9 cellular contexts compared by ENCODE assay signal in genomic region chr1:161115132-161115711, GRCh38. TPM values are rescaled to one million over a fixed set of nuclear protein-coding genes. Genes with fewer than 3 reads are reported as not detected.
DNase-seq lines count a peak whose midpoint lies in the region; ATAC-seq and TF ChIP-seq lines count a peak whose summit lies in the region.
"Had no signal": no experiment of that assay in that cellular context is flagged by ENCODE, and none has a peak within 500 bp of the region (broad histone marks: within the 10 kb centered on the region; RNA-seq: fewer than 3 reads in every experiment).

No MANE protein-coding gene starts in this region.

- H3K4me3 ChIP-seq in RWPE2 (ENCODE audit: severe bottlenecking) (no peak overlapping the region), choroid plexus epithelial cell (ENCODE audit: low read depth, low read length) (no peak overlapping the region), ascending aorta (no peak overlapping the region), sigmoid colon (no peak overlapping the region)

- H3K36me3 ChIP-seq in RWPE2 (ENCODE audit: low read depth) (peaks cover 56% of the 10 kb centered on the region), ascending aorta (peaks cover 1 to 5% of the 10 kb centered on the region in 2 donors), sigmoid colon (peaks cover 0 to 23% (median 3%) of the 10 kb centered on the region in 4 donors)

- no peak for TF ChIP-seq POLR2A in sigmoid colon (IDR thresholded peaks at IDR 0.05)

- H3K36me3 Mint-ChIP-seq in activated CD8-positive, alpha-beta memory T cell treated with anti-CD3 and anti-CD28 coated beads, Interleukin-2, amount 10 ng/mL, durations not matched to agents 7 days and 5 days: peaks cover 18% of the 10 kb centered on the region

- CTCF ChIA-PET in activated CD8-positive, alpha-beta memory T cell treated with anti-CD3 and anti-CD28 coated beads, Interleukin-2, amount 10 ng/mL, durations not matched to agents 7 days and 5 days (lab: Charles Lee): no interaction called here

- H3K9me3 ChIP-seq in RWPE2 (ENCODE audit: severe bottlenecking) (no peaks in the 10 kb centered on the region), ascending aorta (no peaks in the 10 kb centered on the region), sigmoid colon (no peaks in the 10 kb centered on the region)

- TF ChIP-seq EP300 in sigmoid colon (IDR thresholded peaks at IDR 0.05): no peak

- WGBS in sigmoid colon, 2 donors: 90 to 93% methylated on average over 12 of the region's 12 CpGs

- H3K4me1 Mint-ChIP-seq in activated CD8-positive, alpha-beta memory T cell treated with anti-CD3 and anti-CD28 coated beads, Interleukin-2, amount 10 ng/mL, durations not matched to agents 7 days and 5 days: peaks cover 70% of the 10 kb centered on the region

- peak overlapping the region; percentile 52 for H3K27ac Mint-ChIP-seq in activated CD8-positive, alpha-beta memory T cell treated with anti-CD3 and anti-CD28 coated beads, Interleukin-2, amount 10 ng/mL, durations not matched to agents 7 days and 5 days

- H3K27me3 Mint-ChIP-seq in activated CD8-positive, alpha-beta memory T cell treated with anti-CD3 and anti-CD28 coated beads, Interleukin-2, amount 10 ng/mL, durations not matched to agents 7 days and 5 days: no peaks in the 10 kb centered on the region

- TF ChIP-seq CTCF in RWPE2 (IDR thresholded peaks at IDR 0.05; ENCODE audit: poor library complexity, severe bottlenecking) (no peak), choroid plexus epithelial cell (conservative IDR thresholded peaks at IDR 0.05; ENCODE audit: low read depth, low read length) (no peak), ascending aorta (IDR thresholded peaks at IDR 0.05) (no peak), sigmoid colon (IDR thresholded peaks at IDR 0.05) (no peak)

- peak; percentile 18 for ATAC-seq in activated CD8-positive, alpha-beta memory T cell treated with anti-CD3 and anti-CD28 coated beads, Interleukin-2, amount 10 ng/mL, durations not matched to agents 7 days and 5 days
- ATAC-seq in RWPE2 (ENCODE audit: low read depth) (peak; percentile 78), HG02970 (IDR thresholded peaks at IDR 0.05; ENCODE audit: low FRiP score, unreplicated experiment) (no peak)

- peaks cover 26% of the 10 kb centered on the region for H3K4me1 ChIP-seq in RWPE2 (ENCODE audit: insufficient read depth, poor library complexity, severe bottlenecking)
- peaks cover 10 to 26% of the 10 kb centered on the region in 2 donors for H3K4me1 ChIP-seq in ascending aorta
- peaks cover 0 to 62% (median 48%) of the 10 kb centered on the region in 4 donors for H3K4me1 ChIP-seq in sigmoid colon

- no peaks in the 10 kb centered on the region for H3K9me3 Mint-ChIP-seq in activated CD8-positive, alpha-beta memory T cell treated with anti-CD3 and anti-CD28 coated beads, Interleukin-2, amount 10 ng/mL, durations not matched to agents 7 days and 5 days (ENCODE audit: low read depth)

- peak; percentile 54 for DNase-seq in activated CD8-positive, alpha-beta memory T cell treated with anti-CD3 and anti-CD28 coated beads, Interleukin-2, amount 10 ng/mL, durations not matched to agents 7 days and 5 days
- DNase-seq in activated CD8-positive, alpha-beta memory T cell treated with anti-CD3 and anti-CD28 coated beads for 24 hours: no peak
- DNase-seq in RWPE2 (ENCODE audit: low spot score) (peak; percentile 87), choroid plexus epithelial cell (ENCODE audit: low read depth) (peak; percentile 97), ascending aorta (ENCODE audit: low spot score in 2 of 2) (no peak), sigmoid colon (no peak)
- peak; percentile 62 for DNase-seq in stimulated activated CD8-positive, alpha-beta memory T cell treated with anti-CD3 and anti-CD28 coated beads, Interleukin-4, amount 100 ng/mL, for 48 hours
- DNase-seq: NCI-H1417 treated with DMSO at 0.1 percent for 48 hours had no signal

- peak overlapping the region; percentile 93 for H3K4me3 Mint-ChIP-seq in activated CD8-positive, alpha-beta memory T cell treated with anti-CD3 and anti-CD28 coated beads, Interleukin-2, amount 10 ng/mL, durations not matched to agents 7 days and 5 days

- intact Hi-C loops in ascending aorta (cut with DNase I): loop anchor here (5.0 kb wide), 2 partner anchors 68 to 272 kb away; partner anchors contain the start of gene USF1
- intact Hi-C loops in sigmoid colon (cut with DNase I): loop anchor here (5.0 kb wide), 2 partner anchors 42 to 68 kb away; partner anchors contain the start of genes USF1 and USP21

- H3K27ac ChIP-seq in RWPE2 (ENCODE audit: poor library complexity, severe bottlenecking): peak overlapping the region; percentile 75
- H3K27ac ChIP-seq in ascending aorta: no peak overlapping the region
- no peak overlapping the region for H3K27ac ChIP-seq in sigmoid colon

- H3K27me3 ChIP-seq in RWPE2 (ENCODE audit: insufficient read depth, poor library complexity, severe bottlenecking): no peaks in the 10 kb centered on the region
- H3K27me3 ChIP-seq in ascending aorta: no peaks in the 10 kb centered on the region
- no peaks in the 10 kb centered on the region for H3K27me3 ChIP-seq in sigmoid colon

RNA-seq across cellular contexts. Expression of gene PFDN2, which starts 2.6 kb away (rescaled TPM):
- 10 to 100 TPM; 82.8 to 98.5 TPM for total RNA-seq in activated CD8-positive, alpha-beta memory T cell treated with anti-CD3 and anti-CD28 coated beads, Interleukin-2, amount 10 ng/mL, durations not matched to agents 7 days and 5 days
- total RNA-seq in ascending aorta (16.3 TPM), sigmoid colon (10 to 100 TPM; 40.7 to 63.4 (median 45.9) TPM)
- 100 to 1,000 TPM in 2 of 3 donors, 10 to 100 TPM in 1; 82.3 to 115 (median 104) TPM for polyA plus RNA-seq in sigmoid colon

RNA-seq across cellular contexts. Expression of gene NIT1, which starts 2.7 kb away (rescaled TPM):
- 10 to 100 TPM; 36.4 to 40.9 TPM for total RNA-seq in activated CD8-positive, alpha-beta memory T cell treated with anti-CD3 and anti-CD28 coated beads, Interleukin-2, amount 10 ng/mL, durations not matched to agents 7 days and 5 days
- total RNA-seq in ascending aorta: 44.9 TPM
- total RNA-seq in sigmoid colon: 10 to 100 TPM; 24.4 to 39.6 (median 33.1) TPM
- 10 to 100 TPM; 46.8 to 66.6 (median 66.5) TPM for polyA plus RNA-seq in sigmoid colon

RNA-seq across cellular contexts. Expression of gene KLHDC9, which starts 17.1 kb away (rescaled TPM):
- total RNA-seq in activated CD8-positive, alpha-beta memory T cell treated with anti-CD3 and anti-CD28 coated beads, Interleukin-2, amount 10 ng/mL, durations not matched to agents 7 days and 5 days: under 1 TPM; 0.52 to 0.85 TPM
- total RNA-seq in ascending aorta (0.32 TPM), sigmoid colon (10 to 100 TPM in 2 of 4 donors, 1 to 10 TPM in 2; 5.8 to 14.1 (median 10.8) TPM)
- 10 to 100 TPM in 1 of 3 donors, 1 to 10 TPM in 2; 4.7 to 11.1 (median 9.6) TPM for polyA plus RNA-seq in sigmoid colon

RNA-seq across cellular contexts. Expression of gene DEDD, which starts 17.2 kb away (rescaled TPM):
- 10 to 100 TPM; 37.1 to 40.6 TPM for total RNA-seq in activated CD8-positive, alpha-beta memory T cell treated with anti-CD3 and anti-CD28 coated beads, Interleukin-2, amount 10 ng/mL, durations not matched to agents 7 days and 5 days
- total RNA-seq in ascending aorta (27.8 TPM), sigmoid colon (10 to 100 TPM; 27.7 to 34.2 (median 30.2) TPM)
- polyA plus RNA-seq in sigmoid colon: 10 to 100 TPM; 24.0 to 30.6 (median 30.5) TPM

RNA-seq across cellular contexts. Expression of gene NECTIN4, which starts 25.9 kb away (rescaled TPM):
- under 1 TPM; 0.12 TPM for total RNA-seq in activated CD8-positive, alpha-beta memory T cell treated with anti-CD3 and anti-CD28 coated beads, Interleukin-2, amount 10 ng/mL, durations not matched to agents 7 days and 5 days
- total RNA-seq in ascending aorta (not detected), sigmoid colon (not detected)
- 1 to 10 TPM in 2 of 3 donors, not detected in 1; 1.2 to 2.8 TPM for polyA plus RNA-seq in sigmoid colon

Comparison
In these comparisons a context has a peak if more than half of its experiments do, and no peak if none do; other contexts are left out.
1. DNase-seq: peak in activated CD8-positive, alpha-beta memory T cell treated with anti-CD3 and anti-CD28 coated beads, Interleukin-2, amount 10 ng/mL, durations not matched to agents 7 days and 5 days (single experiment), RWPE2 (single experiment), choroid plexus epithelial cell (single experiment) and stimulated activated CD8-positive, alpha-beta memory T cell treated with anti-CD3 and anti-CD28 coated beads, Interleukin-4, amount 100 ng/mL, for 48 hours (single experiment); none in activated CD8-positive, alpha-beta memory T cell treated with anti-CD3 and anti-CD28 coated beads for 24 hours (single experiment), ascending aorta (0 of 2) and sigmoid colon (single experiment).